Comparison of ENCODE assay signal across 8 cellular contexts in genomic region chr2:177332041-177332991, GRCh38.
DNase-seq lines count a peak whose midpoint lies in the region; ATAC-seq, FAIRE-seq and TF ChIP-seq lines count a peak whose summit lies in the region.

No MANE protein-coding gene starts in this region.

- peak overlapping the region in 3 of 6 donors; percentile 34 to 77 (median 61) for H3K27ac Mint-ChIP-seq in naive B cell

- H3K27me3 Mint-ChIP-seq in naive B cell = no peaks in the 10 kb centered on the region

- H3K4me1 Mint-ChIP-seq in naive B cell = peaks cover 4 to 9% (median 6%) of the 10 kb centered on the region in 3 donors

- H3K36me3 Mint-ChIP-seq in naive B cell = no peaks in the 10 kb centered on the region

- H3K4me2 ChIP-seq in fibroblast of lung (ENCODE audit: extremely low read depth, insufficient read depth, low read length) = peak overlapping the region; percentile 32

- peak overlapping the region; percentile 85 for H2AFZ ChIP-seq in fibroblast of lung (ENCODE audit: low read length)

- no peak for FAIRE-seq in urothelium cell line (lab: Jason Lieb, UNC)

- H3K4me3 ChIP-seq in fibroblast of lung (replicated peaks in 1 of 4; ENCODE audit: control extremely low read depth in 1 of 4, insufficient read depth in 1 of 4, low read depth in 3 of 4, low read length in 4 of 4) = peak overlapping the region in 1 of 4 experiments; percentile 18

- TF ChIP-seq CTCF in fibroblast of lung (conservative IDR thresholded peaks at IDR 0.05 in 1 of 2, IDR thresholded peaks at IDR 0.05 in 1 of 2; ENCODE audit: low read depth in 1 of 2, low read length in 2 of 2) = peak; percentile 69 to 71

- ATAC-seq in GM19035 (IDR thresholded peaks at IDR 0.05; ENCODE audit: unreplicated experiment) (peak; percentile 66), HG03342 (IDR thresholded peaks at IDR 0.05; ENCODE audit: unreplicated experiment) (peak; percentile 72), naive B cell (ENCODE audit: low read depth in 2 of 2) (peak; percentile 88 to 90)

- H3K9me3 Mint-ChIP-seq in naive B cell = no peaks in the 10 kb centered on the region

- peak overlapping the region; percentile 7 for H3K27ac ChIP-seq in fibroblast of lung (ENCODE audit: insufficient read depth, low read length)

- no peak overlapping the region for H3K9ac ChIP-seq in fibroblast of lung (ENCODE audit: insufficient read depth, low read length)

- peaks cover 6% of the 10 kb centered on the region for H3K4me1 ChIP-seq in fibroblast of lung (ENCODE audit: control insufficient read depth, extremely low read depth, insufficient read depth, low read length)

- no peaks in the 10 kb centered on the region for H3K9me3 ChIP-seq in fibroblast of lung (ENCODE audit: control insufficient read depth, insufficient read depth, low read depth, low read length)

- H3K4me3 Mint-ChIP-seq in naive B cell = peak overlapping the region in 7 of 8 donors; percentile 0 to 69 (median 47)

- H3K79me2 ChIP-seq in fibroblast of lung (ENCODE audit: control insufficient read depth, insufficient read depth, low read length) = no peaks in the 10 kb centered on the region

- H3K36me3 ChIP-seq in fibroblast of lung (ENCODE audit: control insufficient read depth, insufficient read depth, low read length) = no peaks in the 10 kb centered on the region

- peak; percentile 18 for DNase-seq in COLO668 (lab: John Stamatoyannopoulos, UW; ENCODE audit: unreplicated experiment)
- peak; percentile 68 for DNase-seq in NCI-H446 treated with DMSO at 0.1 percent for 48 hours (lab: John Stamatoyannopoulos, UW)
- DNase-seq in activated CD4-positive, alpha-beta T cell treated with anti-CD3 and anti-CD28 coated beads, Interleukin-2, amount 50 U/mL, for 1 hour = peak; percentile 8
- peak; percentile 65 to 89 for DNase-seq in fibroblast of lung (ENCODE audit: low read depth in 2 of 2)
- peak; percentile 61 for DNase-seq in naive B cell
- peak; percentile 64 for DNase-seq in urothelium cell line (ENCODE audit: low spot score)

- no peaks in the 10 kb centered on the region for H4K20me1 ChIP-seq in fibroblast of lung (ENCODE audit: control insufficient read depth, extremely low read depth, insufficient read depth, low read length)

- H3K27me3 ChIP-seq in fibroblast of lung (ENCODE audit: control insufficient read depth, insufficient read depth, low read length) = no peaks in the 10 kb centered on the region

Comparison
In these comparisons a context has a peak if more than half of its experiments do, and no peak if none do; other contexts are left out.
1. DNase-seq: peak in every context shown above with its lines; median percentile 77 in fibroblast of lung; 68 in NCI-H446 treated with DMSO at 0.1 percent for 48 hours; 64 in urothelium cell line; 61 in naive B cell; 18 in COLO668; 8 in activated CD4-positive, alpha-beta T cell treated with anti-CD3 and anti-CD28 coated beads, Interleukin-2, amount 50 U/mL, for 1 hour.